ENCODE assay signal across 9 cellular contexts in the genomic region with DNA sequence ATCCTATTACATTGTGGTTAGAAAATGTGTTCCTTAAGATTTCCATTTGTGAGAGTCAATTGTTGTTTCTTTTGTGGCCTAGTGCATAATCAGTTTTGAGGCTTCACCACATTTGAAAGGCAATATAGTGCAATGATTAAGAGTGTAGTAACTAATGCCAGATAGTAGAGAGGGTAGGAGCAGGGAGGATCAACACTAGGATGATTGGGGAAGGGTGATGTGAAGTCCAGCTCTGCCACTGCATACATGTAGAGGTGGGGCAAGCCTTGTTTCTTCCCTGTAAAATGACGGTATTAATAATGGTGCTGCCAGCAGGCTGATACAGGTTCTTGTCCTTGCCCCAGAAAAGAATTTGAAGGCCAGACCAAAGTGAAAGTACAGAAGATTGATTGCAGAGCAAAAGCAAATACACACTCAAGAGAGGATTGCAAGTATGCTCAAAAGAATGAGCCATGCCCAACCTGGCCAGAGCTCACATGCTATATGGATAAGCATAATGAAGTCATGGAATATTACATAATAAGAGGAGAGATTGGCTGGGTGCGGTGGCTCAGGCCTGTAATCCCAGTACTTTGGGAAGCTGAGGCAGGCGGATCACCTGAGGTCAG. TPM values are rescaled to one million over a fixed set of nuclear protein-coding genes. Genes with fewer than 3 reads are reported as not detected.
A peak's percentile ranks its signal among the peaks of the same experiment; 100 is the strongest.
DNase-seq lines count a peak whose midpoint lies in the region; ATAC-seq and TF ChIP-seq lines count a peak whose summit lies in the region.
"Had no signal": no experiment of that assay in that cellular context is flagged by ENCODE, and none has a peak within 500 bp of the region (broad histone marks: within the 10 kb centered on the region; RNA-seq: fewer than 3 reads in every experiment).

No MANE protein-coding gene starts in this region.

- no peaks in the 10 kb centered on the region for H3K9me3 Mint-ChIP-seq in effector memory CD8-positive, alpha-beta T cell
- H3K9me3 Mint-ChIP-seq in naive B cell: peaks cover 0 to 5% (median 2%) of the 10 kb centered on the region in 7 donors
- H3K9me3 Mint-ChIP-seq in endothelial cell (ENCODE audit: unreplicated experiment): no peaks in the 10 kb centered on the region

- peaks cover 38% of the 10 kb centered on the region for H3K36me3 Mint-ChIP-seq in effector memory CD8-positive, alpha-beta T cell (ENCODE audit: insufficient read depth)
- H3K36me3 Mint-ChIP-seq in naive B cell: peaks cover 52 to 57% of the 10 kb centered on the region in 2 donors
- peaks cover 4% of the 10 kb centered on the region for H3K36me3 Mint-ChIP-seq in endothelial cell (ENCODE audit: low read depth, unreplicated experiment)

- peaks cover 60 to 84% of the 10 kb centered on the region in 2 donors for H3K4me1 Mint-ChIP-seq in effector memory CD8-positive, alpha-beta T cell (ENCODE audit: low read depth in 2 of 2)
- H3K4me1 Mint-ChIP-seq in naive B cell: peaks cover 65 to 93% (median 90%) of the 10 kb centered on the region in 3 donors
- peaks cover 9% of the 10 kb centered on the region for H3K4me1 Mint-ChIP-seq in endothelial cell (ENCODE audit: unreplicated experiment)

- H3K27ac ChIP-seq in RWPE1: peak overlapping the region; percentile 58

- H3K4me3 ChIP-seq in GM08714 (ENCODE audit: low read length): 0 out of 2 replicates have a peak overlapping the region, but pooled peaks have one; percentile 27

- H3K4me3 Mint-ChIP-seq in effector memory CD8-positive, alpha-beta T cell: peak overlapping the region; percentile 71 to 88
- H3K4me3 Mint-ChIP-seq in naive B cell (peak overlapping the region; percentile 62 to 86 (median 78)), endothelial cell (ENCODE audit: unreplicated experiment) (no peak overlapping the region)

- POLR2A ChIA-PET in RWPE1 (lab: Yijun Ruan, JAX; ENCODE audit: low non-redundant PET): no interaction called here

- peak overlapping the region; percentile 44 to 84 for H3K27ac Mint-ChIP-seq in effector memory CD8-positive, alpha-beta T cell
- peak overlapping the region; percentile 46 to 91 (median 78) for H3K27ac Mint-ChIP-seq in naive B cell
- H3K27ac Mint-ChIP-seq in endothelial cell (ENCODE audit: unreplicated experiment): no peak overlapping the region

- H3K27me3 Mint-ChIP-seq in effector memory CD8-positive, alpha-beta T cell: no peaks in the 10 kb centered on the region
- H3K27me3 Mint-ChIP-seq in naive B cell (no peaks in the 10 kb centered on the region), endothelial cell (ENCODE audit: unreplicated experiment) (no peaks in the 10 kb centered on the region)

- CTCF ChIA-PET in RWPE1 (lab: Yijun Ruan, JAX): no interaction called here

- TF ChIP-seq CTCF in RWPE1 (conservative IDR thresholded peaks at IDR 0.05; ENCODE audit: low read depth): no peak
- no peak for TF ChIP-seq CTCF in endothelial cell (IDR thresholded peaks at IDR 0.05; ENCODE audit: unreplicated experiment)

- DNase-seq in RWPE1 (ENCODE audit: low spot score) (no peak), naive B cell (no peak), NCI-H1436 treated with DMSO at 0.1 percent for 48 hours (lab: John Stamatoyannopoulos, UW) (no peak), endothelial cell (ENCODE audit: low spot score) (no peak)
- no peak for DNase-seq in effector memory CD8-positive, alpha-beta T cell
- DNase-seq: activated CD8-positive, alpha-beta memory T cell treated with anti-CD3 and anti-CD28 coated beads for 24 hours had no signal

- no peak for ATAC-seq in effector memory CD8-positive, alpha-beta T cell (replicated peaks)
- ATAC-seq in naive B cell (ENCODE audit: low read depth in 2 of 2): no peak
- no peak for ATAC-seq in GM21717 (IDR thresholded peaks at IDR 0.05; ENCODE audit: unreplicated experiment)
- ATAC-seq in HG03135 (IDR thresholded peaks at IDR 0.05; ENCODE audit: unreplicated experiment): no peak

RNA-seq across cellular contexts. Expression of gene SP100, which starts 8.0 kb away (rescaled TPM):
- 100 to 1,000 TPM; 188 to 428 (median 231) TPM for polyA plus RNA-seq in naive B cell (ENCODE audit: low read depth in 6 of 6)
- 8.3 TPM for total RNA-seq in endothelial cell (ENCODE audit: unreplicated experiment)
